Comparison of ENCODE assay signal across 22 cellular contexts in the genomic region with DNA sequence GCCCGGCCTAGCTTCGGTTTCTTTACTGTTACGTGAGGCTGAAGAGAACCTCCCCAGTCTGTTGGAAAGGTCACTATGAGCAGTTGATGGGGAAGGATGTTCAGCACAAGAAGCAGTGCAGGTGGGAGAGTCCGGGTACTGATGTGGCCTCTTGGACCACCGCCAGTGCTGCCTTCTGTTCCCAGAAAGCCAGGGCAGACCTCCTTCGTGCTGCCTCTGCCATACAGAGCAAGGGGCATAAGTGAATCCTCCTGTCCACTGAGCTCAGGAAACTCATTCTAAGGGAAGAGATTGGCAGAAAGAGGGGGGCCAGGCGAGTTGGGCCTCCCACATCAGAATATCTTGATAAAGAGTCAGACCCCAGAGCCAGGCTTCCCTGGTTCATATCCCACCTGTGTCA.
"Had no signal": no experiment of that assay in that cellular context is flagged by ENCODE, and none has a peak within 500 bp of the region (broad histone marks: within the 10 kb centered on the region; RNA-seq: fewer than 3 reads in every experiment).

No MANE protein-coding gene starts in this region.

- DNase-seq: activated CD4-positive, alpha-beta T cell treated with anti-CD3 and anti-CD28 coated beads for 48 hours; activated CD8-positive, alpha-beta memory T cell treated with anti-CD3 and anti-CD28 coated beads, Interleukin-2, amount 50 U/mL, for 48 hours; activated naive CD4-positive, alpha-beta T cell treated with anti-CD3 and anti-CD28 coated beads, Interleukin-2, amount 10 ng/mL, durations not matched to agents 7 days and 5 days; amniotic stem cell; central memory CD4-positive, alpha-beta T cell; foreskin fibroblast; glutamatergic neuron; hypothalamus; left ventricle myocardium superior; mucosa of descending colon; nephron progenitor cell; SK-N-SH; stimulated activated CD4-positive, alpha-beta T cell treated with anti-CD3 and anti-CD28 coated beads, Interleukin-1b, Interleukin-23, amount 100 ng/mL, for 48 hours; stomach; testis; upper lobe of left lung; WERI-Rb-1 had no signal

- H3K9me3 Mint-ChIP-seq: activated naive CD4-positive, alpha-beta T cell treated with anti-CD3 and anti-CD28 coated beads, Interleukin-2, amount 10 ng/mL, durations not matched to agents 7 days and 5 days; activated T-helper 2 cell treated with anti-CD3 and anti-CD28 coated beads, Interferon-gamma antibody, Interleukin-2, Interleukin-4, amounts not matched to agents 10 μg/mL and 5 μg/mL and 100 μg/mL, durations not matched to agents 14 hours and 24 hours and 36 hours; brain; memory B cell; nephron progenitor cell had no signal

- H3K27ac Mint-ChIP-seq: activated naive CD4-positive, alpha-beta T cell treated with anti-CD3 and anti-CD28 coated beads, Interleukin-2, amount 10 ng/mL, durations not matched to agents 7 days and 5 days; activated T-helper 2 cell treated with anti-CD3 and anti-CD28 coated beads, Interferon-gamma antibody, Interleukin-2, Interleukin-4, amounts not matched to agents 10 μg/mL and 5 μg/mL and 100 μg/mL, durations not matched to agents 14 hours and 24 hours and 36 hours; memory B cell; nephron progenitor cell had no signal

- ATAC-seq: left ventricle myocardium superior, mucosa of descending colon, psoas muscle, sciatic nerve had no signal

- H3K4me3 Mint-ChIP-seq: activated naive CD4-positive, alpha-beta T cell treated with anti-CD3 and anti-CD28 coated beads, Interleukin-2, amount 10 ng/mL, durations not matched to agents 7 days and 5 days; memory B cell; nephron progenitor cell had no signal

- H3K27me3 Mint-ChIP-seq: activated naive CD4-positive, alpha-beta T cell treated with anti-CD3 and anti-CD28 coated beads, Interleukin-2, amount 10 ng/mL, durations not matched to agents 7 days and 5 days; memory B cell had no signal
